8 cellular contexts compared by ENCODE assay signal in the genomic region with DNA sequence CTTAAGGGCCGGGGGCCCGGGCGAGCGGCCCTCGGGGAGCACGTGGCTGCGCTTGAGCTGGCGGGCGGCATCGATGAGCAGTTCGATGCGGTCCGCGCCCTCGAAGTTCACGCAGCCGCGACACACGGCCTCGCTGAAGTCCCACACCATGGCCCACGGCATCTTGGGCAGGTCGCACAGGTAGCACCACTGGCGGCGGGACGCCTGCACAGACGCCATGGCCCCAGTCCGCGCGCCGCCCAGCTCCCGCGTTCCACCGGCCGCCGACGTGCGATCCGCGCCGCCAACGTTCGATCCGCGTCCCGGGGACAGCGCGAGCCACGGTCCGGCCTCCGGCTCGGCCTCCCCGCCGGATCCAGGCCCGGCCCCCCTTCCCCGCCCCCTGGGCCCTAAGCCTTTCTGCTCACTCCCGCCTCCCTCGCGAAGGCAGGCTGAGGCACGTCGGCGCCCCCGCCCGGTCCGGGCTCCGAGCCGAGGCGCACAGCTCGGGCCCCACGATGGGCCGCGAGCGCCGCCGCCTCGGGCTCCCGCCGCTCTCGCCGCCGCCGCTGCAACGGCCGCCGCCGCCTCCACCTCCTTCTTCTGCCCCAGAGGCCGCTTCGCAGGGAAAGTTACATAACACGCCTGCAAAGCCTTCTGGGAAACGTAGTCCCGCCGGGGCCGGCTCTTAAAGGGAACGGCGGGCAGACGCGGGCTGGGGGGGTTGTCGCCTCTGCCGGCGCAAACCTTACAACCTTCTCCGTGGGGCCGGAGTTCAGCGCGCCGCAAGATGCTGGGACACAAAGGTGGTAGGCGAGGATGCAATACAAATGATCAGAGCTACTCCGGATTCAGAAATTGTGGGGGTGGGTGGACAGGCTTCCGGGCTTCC. TPM values are rescaled to one million over a fixed set of nuclear protein-coding genes. Genes with fewer than 3 reads are reported as not detected.
DNase-seq lines count a peak whose midpoint lies in the region; ATAC-seq and TF ChIP-seq lines count a peak whose summit lies in the region.

A gene with protein sequence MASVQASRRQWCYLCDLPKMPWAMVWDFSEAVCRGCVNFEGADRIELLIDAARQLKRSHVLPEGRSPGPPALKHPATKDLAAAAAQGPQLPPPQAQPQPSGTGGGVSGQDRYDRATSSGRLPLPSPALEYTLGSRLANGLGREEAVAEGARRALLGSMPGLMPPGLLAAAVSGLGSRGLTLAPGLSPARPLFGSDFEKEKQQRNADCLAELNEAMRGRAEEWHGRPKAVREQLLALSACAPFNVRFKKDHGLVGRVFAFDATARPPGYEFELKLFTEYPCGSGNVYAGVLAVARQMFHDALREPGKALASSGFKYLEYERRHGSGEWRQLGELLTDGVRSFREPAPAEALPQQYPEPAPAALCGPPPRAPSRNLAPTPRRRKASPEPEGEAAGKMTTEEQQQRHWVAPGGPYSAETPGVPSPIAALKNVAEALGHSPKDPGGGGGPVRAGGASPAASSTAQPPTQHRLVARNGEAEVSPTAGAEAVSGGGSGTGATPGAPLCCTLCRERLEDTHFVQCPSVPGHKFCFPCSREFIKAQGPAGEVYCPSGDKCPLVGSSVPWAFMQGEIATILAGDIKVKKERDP (minus strand): TSS at position 586 of the 871 bp plus-strand sequence. CDS start 367 bp downstream, at position 219.

- peaks cover 32% of the 10 kb centered on the region for H3K4me1 Mint-ChIP-seq in activated naive CD4-positive, alpha-beta T cell treated with anti-CD3 and anti-CD28 coated beads for 36 hours (ENCODE audit: low read depth)

- H3K36me3 ChIP-seq in HEK293 (ENCODE audit: control insufficient read depth in 2 of 2, insufficient read depth in 1 of 2, low read length in 2 of 2): peaks cover 0 to 16% of the 10 kb centered on the region in 2 experiments; a peak in 2 of 3 replicates
- no peaks in the 10 kb centered on the region for H3K36me3 ChIP-seq in SK-N-MC (ENCODE audit: insufficient read depth, low read length)
- peaks cover 0 to 30% of the 10 kb centered on the region in 2 donors for H3K36me3 ChIP-seq in gastroesophageal sphincter

- ATAC-seq in gastroesophageal sphincter: peak; percentile 91

- TF ChIP-seq POLR2A in NB4 (IDR thresholded peaks at IDR 0.05; ENCODE audit: extremely low read depth, insufficient read length) (peak; percentile 86), gastroesophageal sphincter (IDR thresholded peaks at IDR 0.05) (peak; percentile 49 to 68)

- H3K27ac Mint-ChIP-seq in activated naive CD4-positive, alpha-beta T cell treated with anti-CD3 and anti-CD28 coated beads for 36 hours: peak within 1 kb of the TSS; percentile 95

- peak within 1 kb of the TSS; percentile 93 for H3K27ac ChIP-seq in HEK293 (ENCODE audit: extremely low read depth, low read depth, low read length)
- peak within 1 kb of the TSS; percentile 93 for H3K27ac ChIP-seq in SK-N-MC
- peak within 1 kb of the TSS; percentile 73 to 93 (median 90) for H3K27ac ChIP-seq in gastroesophageal sphincter
- peak within 1 kb of the TSS; percentile 79 for H3K27ac ChIP-seq in substantia nigra (ENCODE audit: low read depth, low read length, poor library complexity, severe bottlenecking)

- TF ChIP-seq EP300 in gastroesophageal sphincter (IDR thresholded peaks at IDR 0.05): no peak

- H3K9ac ChIP-seq in SK-N-MC (ENCODE audit: insufficient read length): peak within 1 kb of the TSS; percentile 88

- peak within 1 kb of the TSS; percentile 94 for H3K4me3 Mint-ChIP-seq in activated naive CD4-positive, alpha-beta T cell treated with anti-CD3 and anti-CD28 coated beads for 36 hours

- H3K9me3 Mint-ChIP-seq in activated naive CD4-positive, alpha-beta T cell treated with anti-CD3 and anti-CD28 coated beads for 36 hours: no peaks in the 10 kb centered on the region

- H3K27me3 Mint-ChIP-seq in activated naive CD4-positive, alpha-beta T cell treated with anti-CD3 and anti-CD28 coated beads for 36 hours (ENCODE audit: low read depth): no peaks in the 10 kb centered on the region

- no peak for TF ChIP-seq CTCF in HEK293 (tag by site-specific recombination; IDR thresholded peaks at IDR 0.05)
- TF ChIP-seq CTCF in NB4 (IDR thresholded peaks at IDR 0.05; ENCODE audit: low read depth, low read length): no peak
- peak in 2 of 4 experiments; percentile 16 to 21 for TF ChIP-seq CTCF in gastroesophageal sphincter (IDR thresholded peaks at IDR 0.05)

- intact Hi-C loops in activated naive CD4-positive, alpha-beta T cell treated with anti-CD3 and anti-CD28 coated beads for 36 hours (cut with micrococcal nuclease): loop anchor here (1.0 to 10.0 kb wide), 10 partner anchors 17 to 459 kb away; a partner anchor contains a TSS

- peak; percentile 94 for DNase-seq in ELR (ENCODE audit: low read depth)
- peak; percentile 99 for DNase-seq in NB4 (ENCODE audit: low read depth)
- peak; percentile 60 for DNase-seq in SK-N-MC (ENCODE audit: low read depth, low spot score)
- peak; percentile 94 for DNase-seq in activated naive CD4-positive, alpha-beta T cell treated with anti-CD3 and anti-CD28 coated beads for 36 hours
- DNase-seq in non-pigmented ciliary epithelial cell (ENCODE audit: low read depth): peak; percentile 47
- peak; percentile 69 to 93 (median 87) for DNase-seq in substantia nigra (lab: John Stamatoyannopoulos, UW)

- no peaks in the 10 kb centered on the region for H3K27me3 ChIP-seq in gastroesophageal sphincter

- CTCF ChIA-PET in HEK293 (lab: Yijun Ruan, JAX): interaction anchor here (0.6 to 8.8 kb wide), 9 partner anchors 11 to 382 kb away, joined by 3 to 91 read pairs (median 3); a partner anchor contains a TSS
- CTCF ChIA-PET in activated naive CD4-positive, alpha-beta T cell treated with anti-CD3 and anti-CD28 coated beads for 36 hours (lab: Charles Lee): interaction anchor here (1.0 to 6.4 kb wide), 6 partner anchors 10 to 69 kb away, joined by 3 to 84 read pairs (median 4); a partner anchor contains a TSS

- H3K9me3 ChIP-seq in HEK293 (ENCODE audit: control insufficient read depth, insufficient read depth, low read depth, low read length): no peaks in the 10 kb centered on the region
- H3K9me3 ChIP-seq in SK-N-MC (ENCODE audit: low read depth, low read length): no peaks in the 10 kb centered on the region
- no peaks in the 10 kb centered on the region for H3K9me3 ChIP-seq in gastroesophageal sphincter

- H3K4me1 ChIP-seq in HEK293 (ENCODE audit: control insufficient read depth, insufficient read depth, low read length) (peaks cover 13% of the 10 kb centered on the region), gastroesophageal sphincter (peaks cover 0 to 53% (median 34%) of the 10 kb centered on the region in 3 donors)

- POLR2A ChIA-PET in HEK293 (lab: Yijun Ruan, JAX): interaction anchor here (0.5 to 4.1 kb wide), 19 partner anchors 17 to 1386 kb away, joined by 3 to 46 read pairs (median 4); a partner anchor contains a TSS

- H3K36me3 Mint-ChIP-seq in activated naive CD4-positive, alpha-beta T cell treated with anti-CD3 and anti-CD28 coated beads for 36 hours (ENCODE audit: low read depth): peaks cover 9% of the 10 kb centered on the region

- WGBS in gastroesophageal sphincter (ENCODE audit: low coverage in 1 of 2), 2 donors: 0% methylated on average over 2 of the region's 107 CpGs; no CpG with 5 or more reads in 1 of the 2 donors

- H3K4me3 ChIP-seq in HEK293 (ENCODE audit: low read depth, low read length): peak within 1 kb of the TSS; percentile 65
- peak within 1 kb of the TSS; percentile 76 for H3K4me3 ChIP-seq in NB4 (ENCODE audit: low read depth, low read length)
- H3K4me3 ChIP-seq in SK-N-MC: peak within 1 kb of the TSS; percentile 98
- peak within 1 kb of the TSS; percentile 47 to 78 for H3K4me3 ChIP-seq in gastroesophageal sphincter

TF ChIP-seq in HEK293, 187 proteins besides CTCF, POLR2A, EP300 and RAD21 (continues in another document):
- TF ChIP-seq ZNF341 (tag by site-specific recombination; IDR thresholded peaks at IDR 0.05; ENCODE audit: low read depth) (peak; percentile 69; the same call in 1 of the 2 replicates), ZEB2 (tag by site-specific recombination; IDR thresholded peaks at IDR 0.05) (no peak), ZXDB (tag by site-specific recombination; IDR thresholded peaks at IDR 0.05) (0 out of 2 replicates have a peak, but pooled peaks have one; percentile 6), ZNF776 (tag by site-specific recombination; IDR thresholded peaks at IDR 0.05; ENCODE audit: borderline replicate concordance) (no peak)
- TF ChIP-seq, protein P1, sequence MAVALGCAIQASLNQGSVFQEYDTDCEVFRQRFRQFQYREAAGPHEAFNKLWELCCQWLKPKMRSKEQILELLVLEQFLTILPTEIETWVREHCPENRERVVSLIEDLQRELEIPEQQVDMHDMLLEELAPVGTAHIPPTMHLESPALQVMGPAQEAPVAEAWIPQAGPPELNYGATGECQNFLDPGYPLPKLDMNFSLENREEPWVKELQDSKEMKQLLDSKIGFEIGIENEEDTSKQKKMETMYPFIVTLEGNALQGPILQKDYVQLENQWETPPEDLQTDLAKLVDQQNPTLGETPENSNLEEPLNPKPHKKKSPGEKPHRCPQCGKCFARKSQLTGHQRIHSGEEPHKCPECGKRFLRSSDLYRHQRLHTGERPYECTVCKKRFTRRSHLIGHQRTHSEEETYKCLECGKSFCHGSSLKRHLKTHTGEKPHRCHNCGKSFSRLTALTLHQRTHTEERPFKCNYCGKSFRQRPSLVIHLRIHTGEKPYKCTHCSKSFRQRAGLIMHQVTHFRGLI (tag by site-specific recombination; IDR thresholded peaks at IDR 0.05): peak; percentile 21; the same call in 1 of the 2 replicates
- TF ChIP-seq, protein P2, sequence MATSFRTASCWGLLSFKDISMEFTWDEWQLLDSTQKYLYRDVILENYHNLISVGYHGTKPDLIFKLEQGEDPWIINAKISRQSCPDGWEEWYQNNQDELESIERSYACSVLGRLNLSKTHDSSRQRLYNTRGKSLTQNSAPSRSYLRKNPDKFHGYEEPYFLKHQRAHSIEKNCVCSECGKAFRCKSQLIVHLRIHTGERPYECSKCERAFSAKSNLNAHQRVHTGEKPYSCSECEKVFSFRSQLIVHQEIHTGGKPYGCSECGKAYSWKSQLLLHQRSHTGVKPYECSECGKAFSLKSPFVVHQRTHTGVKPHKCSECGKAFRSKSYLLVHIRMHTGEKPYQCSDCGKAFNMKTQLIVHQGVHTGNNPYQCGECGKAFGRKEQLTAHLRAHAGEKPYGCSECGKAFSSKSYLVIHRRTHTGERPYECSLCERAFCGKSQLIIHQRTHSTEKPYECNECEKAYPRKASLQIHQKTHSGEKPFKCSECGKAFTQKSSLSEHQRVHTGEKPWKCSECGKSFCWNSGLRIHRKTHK (tag by site-specific recombination; IDR thresholded peaks at IDR 0.05): no peak

RNA-seq across cellular contexts. Expression of the gene that starts here (rescaled TPM):
- 10 to 100 TPM; 11.4 TPM for total RNA-seq in activated naive CD4-positive, alpha-beta T cell treated with anti-CD3 and anti-CD28 coated beads for 36 hours
- 10 to 100 TPM; 25.2 to 53.3 (median 36.2) TPM for total RNA-seq in gastroesophageal sphincter

Comparison
In these comparisons a context has a peak if more than half of its experiments do, and no peak if none do; other contexts are left out.
1. Peak in every context shown above with its lines: DNase-seq, ATAC-seq, H3K4me3 ChIP-seq and H3K27ac ChIP-seq.
2. DNase-seq: peak in every context shown above with its lines; median percentile 99 in NB4; 94 in ELR; 94 in activated naive CD4-positive, alpha-beta T cell treated with anti-CD3 and anti-CD28 coated beads for 36 hours; 87 in substantia nigra; 60 in SK-N-MC; 47 in non-pigmented ciliary epithelial cell.